ENCODE assay signal across 1 cellular context in the genomic region with DNA sequence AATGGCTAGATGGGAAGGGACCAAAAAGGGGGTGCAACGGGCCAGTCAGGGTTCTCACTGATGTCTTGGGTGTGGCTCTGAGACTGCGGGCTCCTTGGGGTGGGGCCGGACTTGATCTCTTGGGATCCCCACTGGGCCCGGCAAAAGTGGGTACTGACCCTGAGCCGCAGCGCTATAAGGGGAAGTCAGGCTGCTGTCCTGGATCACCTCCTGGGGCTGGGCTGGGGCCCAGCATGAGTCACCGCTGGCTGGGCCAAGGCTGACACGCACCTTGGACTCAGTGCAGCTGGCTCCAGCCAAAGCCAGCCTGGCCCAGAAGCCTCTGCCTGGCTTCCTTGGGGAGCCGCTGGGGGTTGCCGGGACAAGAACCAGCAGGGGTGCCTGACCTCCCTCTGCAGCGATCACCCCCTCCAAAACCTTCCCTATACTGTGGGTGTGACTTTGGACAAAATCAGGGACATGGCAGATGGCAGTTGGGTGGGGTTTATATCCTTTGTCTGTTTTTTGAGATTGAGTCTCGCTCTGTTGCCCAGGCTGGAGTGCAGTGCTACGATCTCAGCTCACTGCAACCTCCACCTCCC.
TF ChIP-seq lines count a peak whose summit lies in the region.

No MANE protein-coding gene starts in this region.

TF ChIP-seq in K562, 482 proteins besides CTCF, POLR2A, EP300 and RAD21 (continued from another document and continues in another):
- TF ChIP-seq, protein P1, sequence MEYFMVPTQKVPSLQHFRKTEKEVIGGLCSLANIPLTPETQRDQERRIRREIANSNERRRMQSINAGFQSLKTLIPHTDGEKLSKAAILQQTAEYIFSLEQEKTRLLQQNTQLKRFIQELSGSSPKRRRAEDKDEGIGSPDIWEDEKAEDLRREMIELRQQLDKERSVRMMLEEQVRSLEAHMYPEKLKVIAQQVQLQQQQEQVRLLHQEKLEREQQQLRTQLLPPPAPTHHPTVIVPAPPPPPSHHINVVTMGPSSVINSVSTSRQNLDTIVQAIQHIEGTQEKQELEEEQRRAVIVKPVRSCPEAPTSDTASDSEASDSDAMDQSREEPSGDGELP (CRISPR knock-in tag; IDR thresholded peaks at IDR 0.05; ENCODE audit: borderline replicate concordance): peak; percentile 88
- peak; percentile 24 to 31; a peak in 2 of 4 replicates for TF ChIP-seq NRF1 (conservative IDR thresholded peaks at IDR 0.05 in 1 of 2, IDR thresholded peaks at IDR 0.05 in 1 of 2)
- TF ChIP-seq, protein P2, sequence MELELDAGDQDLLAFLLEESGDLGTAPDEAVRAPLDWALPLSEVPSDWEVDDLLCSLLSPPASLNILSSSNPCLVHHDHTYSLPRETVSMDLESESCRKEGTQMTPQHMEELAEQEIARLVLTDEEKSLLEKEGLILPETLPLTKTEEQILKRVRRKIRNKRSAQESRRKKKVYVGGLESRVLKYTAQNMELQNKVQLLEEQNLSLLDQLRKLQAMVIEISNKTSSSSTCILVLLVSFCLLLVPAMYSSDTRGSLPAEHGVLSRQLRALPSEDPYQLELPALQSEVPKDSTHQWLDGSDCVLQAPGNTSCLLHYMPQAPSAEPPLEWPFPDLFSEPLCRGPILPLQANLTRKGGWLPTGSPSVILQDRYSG (tag; conservative IDR thresholded peaks at IDR 0.05; ENCODE audit: low read depth): no peak
- TF ChIP-seq NUFIP1 (IDR thresholded peaks at IDR 0.05; ENCODE audit: partially characterized antibody): no peak
- TF ChIP-seq POLR2AphosphoS5 (IDR thresholded peaks at IDR 0.05; ENCODE audit: control insufficient read depth, insufficient read depth, low read depth, low read length): peak; percentile 36; the same call in 1 of the 2 replicates
- no peak for TF ChIP-seq ZBTB1 (CRISPR knock-in tag; IDR thresholded peaks at IDR 0.05; ENCODE audit: borderline replicate concordance, low read depth)
- TF ChIP-seq, protein P3, sequence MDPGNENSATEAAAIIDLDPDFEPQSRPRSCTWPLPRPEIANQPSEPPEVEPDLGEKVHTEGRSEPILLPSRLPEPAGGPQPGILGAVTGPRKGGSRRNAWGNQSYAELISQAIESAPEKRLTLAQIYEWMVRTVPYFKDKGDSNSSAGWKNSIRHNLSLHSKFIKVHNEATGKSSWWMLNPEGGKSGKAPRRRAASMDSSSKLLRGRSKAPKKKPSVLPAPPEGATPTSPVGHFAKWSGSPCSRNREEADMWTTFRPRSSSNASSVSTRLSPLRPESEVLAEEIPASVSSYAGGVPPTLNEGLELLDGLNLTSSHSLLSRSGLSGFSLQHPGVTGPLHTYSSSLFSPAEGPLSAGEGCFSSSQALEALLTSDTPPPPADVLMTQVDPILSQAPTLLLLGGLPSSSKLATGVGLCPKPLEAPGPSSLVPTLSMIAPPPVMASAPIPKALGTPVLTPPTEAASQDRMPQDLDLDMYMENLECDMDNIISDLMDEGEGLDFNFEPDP (CRISPR knock-in tag; IDR thresholded peaks at IDR 0.05): no peak
- peak; percentile 96 for TF ChIP-seq FOSL1 (tag; conservative IDR thresholded peaks at IDR 0.05)
- TF ChIP-seq, protein P4, sequence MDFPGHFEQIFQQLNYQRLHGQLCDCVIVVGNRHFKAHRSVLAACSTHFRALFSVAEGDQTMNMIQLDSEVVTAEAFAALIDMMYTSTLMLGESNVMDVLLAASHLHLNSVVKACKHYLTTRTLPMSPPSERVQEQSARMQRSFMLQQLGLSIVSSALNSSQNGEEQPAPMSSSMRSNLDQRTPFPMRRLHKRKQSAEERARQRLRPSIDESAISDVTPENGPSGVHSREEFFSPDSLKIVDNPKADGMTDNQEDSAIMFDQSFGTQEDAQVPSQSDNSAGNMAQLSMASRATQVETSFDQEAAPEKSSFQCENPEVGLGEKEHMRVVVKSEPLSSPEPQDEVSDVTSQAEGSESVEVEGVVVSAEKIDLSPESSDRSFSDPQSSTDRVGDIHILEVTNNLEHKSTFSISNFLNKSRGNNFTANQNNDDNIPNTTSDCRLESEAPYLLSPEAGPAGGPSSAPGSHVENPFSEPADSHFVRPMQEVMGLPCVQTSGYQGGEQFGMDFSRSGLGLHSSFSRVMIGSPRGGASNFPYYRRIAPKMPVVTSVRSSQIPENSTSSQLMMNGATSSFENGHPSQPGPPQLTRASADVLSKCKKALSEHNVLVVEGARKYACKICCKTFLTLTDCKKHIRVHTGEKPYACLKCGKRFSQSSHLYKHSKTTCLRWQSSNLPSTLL (IDR thresholded peaks at IDR 0.05): 0 out of 2 replicates have a peak, but pooled peaks have one; percentile 17
- TF ChIP-seq CBFA2T2 (conservative IDR thresholded peaks at IDR 0.05): peak; percentile 30; the same call in 1 of the 2 replicates
- peak; percentile 81; the same call in 1 of the 2 replicates for TF ChIP-seq MYNN (IDR thresholded peaks at IDR 0.05)
- TF ChIP-seq MYNN (CRISPR knock-in tag; IDR thresholded peaks at IDR 0.05): no peak
- TF ChIP-seq, protein P5, sequence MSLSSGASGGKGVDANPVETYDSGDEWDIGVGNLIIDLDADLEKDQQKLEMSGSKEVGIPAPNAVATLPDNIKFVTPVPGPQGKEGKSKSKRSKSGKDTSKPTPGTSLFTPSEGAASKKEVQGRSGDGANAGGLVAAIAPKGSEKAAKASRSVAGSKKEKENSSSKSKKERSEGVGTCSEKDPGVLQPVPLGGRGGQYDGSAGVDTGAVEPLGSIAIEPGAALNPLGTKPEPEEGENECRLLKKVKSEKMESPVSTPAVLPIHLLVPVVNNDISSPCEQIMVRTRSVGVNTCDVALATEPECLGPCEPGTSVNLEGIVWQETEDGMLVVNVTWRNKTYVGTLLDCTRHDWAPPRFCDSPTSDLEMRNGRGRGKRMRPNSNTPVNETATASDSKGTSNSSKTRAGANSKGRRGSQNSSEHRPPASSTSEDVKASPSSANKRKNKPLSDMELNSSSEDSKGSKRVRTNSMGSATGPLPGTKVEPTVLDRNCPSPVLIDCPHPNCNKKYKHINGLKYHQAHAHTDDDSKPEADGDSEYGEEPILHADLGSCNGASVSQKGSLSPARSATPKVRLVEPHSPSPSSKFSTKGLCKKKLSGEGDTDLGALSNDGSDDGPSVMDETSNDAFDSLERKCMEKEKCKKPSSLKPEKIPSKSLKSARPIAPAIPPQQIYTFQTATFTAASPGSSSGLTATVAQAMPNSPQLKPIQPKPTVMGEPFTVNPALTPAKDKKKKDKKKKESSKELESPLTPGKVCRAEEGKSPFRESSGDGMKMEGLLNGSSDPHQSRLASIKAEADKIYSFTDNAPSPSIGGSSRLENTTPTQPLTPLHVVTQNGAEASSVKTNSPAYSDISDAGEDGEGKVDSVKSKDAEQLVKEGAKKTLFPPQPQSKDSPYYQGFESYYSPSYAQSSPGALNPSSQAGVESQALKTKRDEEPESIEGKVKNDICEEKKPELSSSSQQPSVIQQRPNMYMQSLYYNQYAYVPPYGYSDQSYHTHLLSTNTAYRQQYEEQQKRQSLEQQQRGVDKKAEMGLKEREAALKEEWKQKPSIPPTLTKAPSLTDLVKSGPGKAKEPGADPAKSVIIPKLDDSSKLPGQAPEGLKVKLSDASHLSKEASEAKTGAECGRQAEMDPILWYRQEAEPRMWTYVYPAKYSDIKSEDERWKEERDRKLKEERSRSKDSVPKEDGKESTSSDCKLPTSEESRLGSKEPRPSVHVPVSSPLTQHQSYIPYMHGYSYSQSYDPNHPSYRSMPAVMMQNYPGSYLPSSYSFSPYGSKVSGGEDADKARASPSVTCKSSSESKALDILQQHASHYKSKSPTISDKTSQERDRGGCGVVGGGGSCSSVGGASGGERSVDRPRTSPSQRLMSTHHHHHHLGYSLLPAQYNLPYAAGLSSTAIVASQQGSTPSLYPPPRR (CRISPR knock-in tag; IDR thresholded peaks at IDR 0.05; ENCODE audit: borderline replicate concordance): 0 out of 2 replicates have a peak, but pooled peaks have one; percentile 69
- peak; percentile 58; the same call in 1 of the 2 replicates for TF ChIP-seq ZNF24 (IDR thresholded peaks at IDR 0.05)
- no peak for TF ChIP-seq HMG20A (CRISPR knock-in tag; conservative IDR thresholded peaks at IDR 0.05)
- TF ChIP-seq MECOM (CRISPR knock-in tag; IDR thresholded peaks at IDR 0.05): no peak
- no peak for TF ChIP-seq STAT5A (IDR thresholded peaks at IDR 0.05; ENCODE audit: borderline replicate concordance, low read length)
- peak; percentile 80 for TF ChIP-seq ARID1B (IDR thresholded peaks at IDR 0.05)
- TF ChIP-seq RBM22 (IDR thresholded peaks at IDR 0.05; ENCODE audit: low read depth, low read length, poor library complexity, severe bottlenecking): peak; percentile 62
- TF ChIP-seq, protein P6, sequence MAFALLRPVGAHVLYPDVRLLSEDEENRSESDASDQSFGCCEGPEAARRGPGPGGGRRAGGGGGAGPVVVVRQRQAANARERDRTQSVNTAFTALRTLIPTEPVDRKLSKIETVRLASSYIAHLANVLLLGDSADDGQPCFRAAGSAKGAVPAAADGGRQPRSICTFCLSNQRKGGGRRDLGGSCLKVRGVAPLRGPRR (CRISPR knock-in tag; IDR thresholded peaks at IDR 0.05): no peak
- TF ChIP-seq XRCC5 (IDR thresholded peaks at IDR 0.05; ENCODE audit: low read depth, low read length): peak; percentile 10; the same call in 1 of the 2 replicates
- 0 out of 2 replicates have a peak, but pooled peaks have one; percentile 41 for TF ChIP-seq JUNB (CRISPR knock-in tag; conservative IDR thresholded peaks at IDR 0.05)
- TF ChIP-seq RBFOX2 (IDR thresholded peaks at IDR 0.05; ENCODE audit: low read depth, low read length): peak; percentile 82
- TF ChIP-seq, protein P7, sequence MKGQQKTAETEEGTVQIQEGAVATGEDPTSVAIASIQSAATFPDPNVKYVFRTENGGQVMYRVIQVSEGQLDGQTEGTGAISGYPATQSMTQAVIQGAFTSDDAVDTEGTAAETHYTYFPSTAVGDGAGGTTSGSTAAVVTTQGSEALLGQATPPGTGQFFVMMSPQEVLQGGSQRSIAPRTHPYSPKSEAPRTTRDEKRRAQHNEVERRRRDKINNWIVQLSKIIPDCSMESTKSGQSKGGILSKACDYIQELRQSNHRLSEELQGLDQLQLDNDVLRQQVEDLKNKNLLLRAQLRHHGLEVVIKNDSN (CRISPR knock-in tag; IDR thresholded peaks at IDR 0.05): no peak
- TF ChIP-seq, protein P8, sequence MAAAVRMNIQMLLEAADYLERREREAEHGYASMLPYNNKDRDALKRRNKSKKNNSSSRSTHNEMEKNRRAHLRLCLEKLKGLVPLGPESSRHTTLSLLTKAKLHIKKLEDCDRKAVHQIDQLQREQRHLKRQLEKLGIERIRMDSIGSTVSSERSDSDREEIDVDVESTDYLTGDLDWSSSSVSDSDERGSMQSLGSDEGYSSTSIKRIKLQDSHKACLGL (CRISPR knock-in tag; IDR thresholded peaks at IDR 0.05; ENCODE audit: borderline replicate concordance, poor library complexity, severe bottlenecking): no peak
- 0 out of 2 replicates have a peak, but pooled peaks have one; percentile 56 for TF ChIP-seq ZNF12 (CRISPR knock-in tag; IDR thresholded peaks at IDR 0.05)
- no peak for TF ChIP-seq LARP7 (IDR thresholded peaks at IDR 0.05)
- TF ChIP-seq MTA3 (IDR thresholded peaks at IDR 0.05; ENCODE audit: borderline replicate concordance): peak; percentile 70; the same call in 1 of the 2 replicates
- TF ChIP-seq BCL6 (CRISPR knock-in tag; IDR thresholded peaks at IDR 0.05): no peak
- peak in 1 of 3 experiments; percentile 9 for TF ChIP-seq YY1 (IDR thresholded peaks at IDR 0.05; ENCODE audit: borderline replicate concordance in 1 of 3, control insufficient read depth in 1 of 3, extremely low read depth in 1 of 3, insufficient read depth in 3 of 3, insufficient read length in 1 of 3, insufficient replicate concordance in 2 of 3, low read depth in 1 of 3, low read length in 2 of 3)
- 0 out of 2 replicates have a peak, but pooled peaks have one; percentile 11 for TF ChIP-seq GABPB1 (CRISPR knock-in tag; IDR thresholded peaks at IDR 0.05)
- TF ChIP-seq JUN (IDR thresholded peaks at IDR 0.05; ENCODE audit: borderline replicate concordance, low read depth, low read length): peak; percentile 95
- TF ChIP-seq JUN (CRISPR knock-in tag; IDR thresholded peaks at IDR 0.05; ENCODE audit: borderline replicate concordance): no peak
- no peak for TF ChIP-seq ZNF23 (CRISPR knock-in tag; IDR thresholded peaks at IDR 0.05)
- peak in 1 of 2 experiments; percentile 23; a peak in 1 of 4 replicates for TF ChIP-seq HDAC1 (IDR thresholded peaks at IDR 0.05)
- peak; percentile 69 for TF ChIP-seq LEF1 (IDR thresholded peaks at IDR 0.05)
- peak; percentile 90 for TF ChIP-seq ZNF121 (CRISPR knock-in tag; conservative IDR thresholded peaks at IDR 0.05)
